In genomic region chr19:46639356-46640061, GRCh38 we compare ENCODE assay signal across 8 cellular contexts. TPM values are rescaled to one million over a fixed set of nuclear protein-coding genes. Genes with fewer than 3 reads are reported as not detected.
DNase-seq lines count a peak whose midpoint lies in the region; ATAC-seq and TF ChIP-seq lines count a peak whose summit lies in the region.

No MANE protein-coding gene starts in this region.

- H3K27ac Mint-ChIP-seq in CD4-positive, CD25-positive, alpha-beta regulatory T cell = no peak overlapping the region

- peaks cover 0 to 10% (median under 1%) of the 10 kb centered on the region in 4 donors for H3K4me1 Mint-ChIP-seq in CD4-positive, CD25-positive, alpha-beta regulatory T cell

- no peaks in the 10 kb centered on the region for H3K9me3 Mint-ChIP-seq in CD4-positive, CD25-positive, alpha-beta regulatory T cell

- no peaks in the 10 kb centered on the region for H3K9me3 ChIP-seq in CD4-positive, CD25-positive, alpha-beta regulatory T cell (ENCODE audit: control insufficient read depth in 2 of 2, low read length in 2 of 2)
- no peaks in the 10 kb centered on the region for H3K9me3 ChIP-seq in heart right ventricle

- ATAC-seq in CD4-positive, CD25-positive, alpha-beta regulatory T cell (ENCODE audit: low read depth in 2 of 2) = no peak
- peak; percentile 28 to 57 (median 42) for ATAC-seq in heart right ventricle
- ATAC-seq in HG02798 (IDR thresholded peaks at IDR 0.05; ENCODE audit: poor library complexity, unreplicated experiment) = no peak
- no peak for ATAC-seq in HG03095 (IDR thresholded peaks at IDR 0.05; ENCODE audit: unreplicated experiment)

- H3K27ac ChIP-seq in CD4-positive, CD25-positive, alpha-beta regulatory T cell (ENCODE audit: insufficient read depth, low read length, poor library complexity, severe bottlenecking) = peak overlapping the region; percentile 65
- H3K27ac ChIP-seq in VCaP = peak overlapping the region; percentile 36; the same call in 1 of the 2 replicates
- peak overlapping the region in 8 of 10 donors; percentile 57 to 81 (median 74) for H3K27ac ChIP-seq in heart right ventricle
- peak overlapping the region; percentile 92 for H3K27ac ChIP-seq in rectal smooth muscle tissue (ENCODE audit: low read depth, low read length)

- H3K4me3 ChIP-seq in CD4-positive, CD25-positive, alpha-beta regulatory T cell (ENCODE audit: low read depth, low read length) = no peak overlapping the region
- H3K4me3 ChIP-seq in heart right ventricle (peak overlapping the region in 9 of 10 donors; percentile 13 to 56 (median 48)), rectal smooth muscle tissue (ENCODE audit: low read length) (peak overlapping the region; percentile 70)

- 2% methylated on average over 42 to 44 of the region's 44 CpGs for WGBS in heart right ventricle, 2 donors

- H3K4me1 ChIP-seq in CD4-positive, CD25-positive, alpha-beta regulatory T cell (ENCODE audit: control insufficient read depth, insufficient read depth, low read length, poor library complexity, severe bottlenecking) = peaks cover 42% of the 10 kb centered on the region
- peaks cover 5 to 34% (median 18%) of the 10 kb centered on the region in 9 donors for H3K4me1 ChIP-seq in heart right ventricle
- peaks cover 7% of the 10 kb centered on the region for H3K4me1 ChIP-seq in rectal smooth muscle tissue (ENCODE audit: control insufficient read depth, insufficient read depth, low read length)

- DNase-seq in CD4-positive, CD25-positive, alpha-beta regulatory T cell = peak in 1 of 3 donors; percentile 48
- peak; percentile 68 for DNase-seq in HCEC 1CT
- DNase-seq in heart right ventricle = peak; percentile 57 to 64
- DNase-seq in occipital lobe (lab: John Stamatoyannopoulos, UW) = no peak

- no peaks in the 10 kb centered on the region for H3K36me3 ChIP-seq in CD4-positive, CD25-positive, alpha-beta regulatory T cell (ENCODE audit: control insufficient read depth, insufficient read depth, low read length)
- H3K36me3 ChIP-seq in heart right ventricle = no peaks in the 10 kb centered on the region
- H3K36me3 ChIP-seq in rectal smooth muscle tissue (ENCODE audit: control insufficient read depth, insufficient read depth, low read length) = no peaks in the 10 kb centered on the region

- H3K4me3 Mint-ChIP-seq in CD4-positive, CD25-positive, alpha-beta regulatory T cell = peak overlapping the region; percentile 9 to 73 (median 62)

- H3K36me3 Mint-ChIP-seq in CD4-positive, CD25-positive, alpha-beta regulatory T cell = no peaks in the 10 kb centered on the region

- no peak for TF ChIP-seq CTCF in VCaP (conservative IDR thresholded peaks at IDR 0.05)
- TF ChIP-seq CTCF in heart right ventricle (IDR thresholded peaks at IDR 0.05) = no peak

- peaks cover 5% of the 10 kb centered on the region for H3K27me3 ChIP-seq in CD4-positive, CD25-positive, alpha-beta regulatory T cell (ENCODE audit: control insufficient read depth, insufficient read depth, low read length)
- H3K27me3 ChIP-seq in heart right ventricle = peaks cover 0 to 69% (median 8%) of the 10 kb centered on the region in 7 donors
- peaks cover 2% of the 10 kb centered on the region for H3K27me3 ChIP-seq in rectal smooth muscle tissue (ENCODE audit: control insufficient read depth, insufficient read depth, low read length)

- H3K27me3 Mint-ChIP-seq in CD4-positive, CD25-positive, alpha-beta regulatory T cell = peaks cover 34% of the 10 kb centered on the region

- H3K9ac ChIP-seq in rectal smooth muscle tissue (ENCODE audit: low read length) = peak overlapping the region; percentile 24

- intact Hi-C loops in heart right ventricle (cut with DNase I) = no loop called here

RNA-seq across cellular contexts. Expression of gene GNG8, which starts 3.5 kb away (rescaled TPM):
- not detected for total RNA-seq in CD4-positive, CD25-positive, alpha-beta regulatory T cell
- 10 to 100 TPM in 1 of 4 donors, 1 to 10 TPM in 2, not detected in 1; 6.8 to 15.7 (median 8.6) TPM for polyA plus RNA-seq in CD4-positive, CD25-positive, alpha-beta regulatory T cell
- total RNA-seq in heart right ventricle (1 to 10 TPM in 2 of 10 donors, not detected in 8; 1.9 to 5.9 TPM), occipital lobe (not detected)
- not detected for polyA plus RNA-seq in heart right ventricle

RNA-seq across cellular contexts. Expression of gene PTGIR, which starts 14.6 kb away (rescaled TPM):
- 8.6 TPM for total RNA-seq in CD4-positive, CD25-positive, alpha-beta regulatory T cell
- 10 to 100 TPM in 2 of 4 donors, 1 to 10 TPM in 1, under 1 TPM in 1; 0.31 to 16.8 (median 10.1) TPM for polyA plus RNA-seq in CD4-positive, CD25-positive, alpha-beta regulatory T cell
- total RNA-seq in heart right ventricle = 10 to 100 TPM in 1 of 10 donors, 1 to 10 TPM in 9; 1.4 to 13.7 (median 2.6) TPM
- polyA plus RNA-seq in heart right ventricle = 1 to 10 TPM; 5.5 to 8.5 TPM
- not detected for total RNA-seq in occipital lobe

RNA-seq across cellular contexts. Expression of gene DACT3, which starts 21.5 kb away (rescaled TPM):
- not detected for total RNA-seq in CD4-positive, CD25-positive, alpha-beta regulatory T cell
- not detected for polyA plus RNA-seq in CD4-positive, CD25-positive, alpha-beta regulatory T cell
- total RNA-seq in heart right ventricle = 10 to 100 TPM in 7 of 10 donors, 1 to 10 TPM in 3; 6.9 to 29.3 (median 14.9) TPM
- 1 to 10 TPM; 3.9 to 5.0 TPM for polyA plus RNA-seq in heart right ventricle
- 14.5 TPM for total RNA-seq in occipital lobe

RNA-seq across cellular contexts. Expression of gene CALM3, which starts 38.4 kb away (rescaled TPM):
- 286 TPM for total RNA-seq in CD4-positive, CD25-positive, alpha-beta regulatory T cell
- 100 to 1,000 TPM; 207 to 361 (median 286) TPM for polyA plus RNA-seq in CD4-positive, CD25-positive, alpha-beta regulatory T cell
- total RNA-seq in heart right ventricle (100 to 1,000 TPM; 214 to 488 (median 287) TPM), occipital lobe (224 TPM)
- polyA plus RNA-seq in heart right ventricle = 100 to 1,000 TPM; 304 to 370 TPM

Comparison
In these comparisons a context has a peak if more than half of its experiments do, and no peak if none do; other contexts are left out.
1. ATAC-seq: peak in heart right ventricle (8 of 8); none in CD4-positive, CD25-positive, alpha-beta regulatory T cell (0 of 2), HG02798 (single experiment) and HG03095 (single experiment).
2. H3K27ac ChIP-seq: peak in every context shown above with its lines; median percentile 92 in rectal smooth muscle tissue; 74 in heart right ventricle; 65 in CD4-positive, CD25-positive, alpha-beta regulatory T cell; 36 in VCaP.